Comparison of ENCODE assay signal across 8 cellular contexts in the genomic region with DNA sequence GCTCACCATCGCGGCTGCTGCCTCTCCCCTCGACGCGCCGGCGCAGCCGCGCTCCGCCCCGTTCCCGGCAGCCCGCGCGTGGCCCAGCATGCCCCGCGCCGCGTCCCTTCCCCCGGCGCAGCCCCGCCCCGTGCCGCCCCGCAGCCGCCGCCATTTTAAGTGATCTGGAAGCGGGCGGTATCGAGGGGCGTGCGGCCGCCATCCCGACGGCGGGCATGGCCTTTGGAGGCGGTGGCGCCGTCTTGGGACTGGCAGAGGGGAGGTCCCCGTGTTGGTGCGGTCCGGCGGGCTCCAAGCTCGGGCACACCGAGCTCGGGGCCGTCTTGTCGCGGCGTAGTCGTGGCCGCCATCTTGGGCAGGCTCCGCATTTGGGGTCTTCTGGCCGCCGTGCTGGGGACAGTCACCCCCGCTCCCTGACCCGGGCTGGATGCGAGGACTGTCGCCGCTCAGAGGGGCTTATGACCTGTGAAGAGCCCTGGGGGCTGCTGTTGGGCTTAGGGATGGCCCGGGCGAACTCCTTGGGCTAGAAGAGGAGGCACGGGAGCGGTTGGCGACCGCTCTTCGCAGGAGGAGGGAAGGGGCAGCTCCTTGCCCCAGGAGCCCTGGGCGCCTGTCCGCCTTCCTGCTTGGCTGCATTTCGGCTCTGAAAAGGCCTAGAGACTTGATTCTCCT. TPM values are rescaled to one million over a fixed set of nuclear protein-coding genes. Genes with fewer than 3 reads are reported as not detected.
DNase-seq lines count a peak whose midpoint lies in the region; ATAC-seq lines count a peak whose summit lies in the region.

A gene (minus strand): TSS at position 50 of the 672 bp plus-strand sequence. CDS start 41 bp downstream, at position 9.

- POLR2A ChIA-PET in activated CD4-positive, alpha-beta T cell treated with anti-CD3 and anti-CD28 coated beads, Interleukin-2, amount 10 ng/mL, durations not matched to agents 7 days and 5 days (lab: Charles Lee): no interaction called here

- H3K27ac Mint-ChIP-seq in activated CD4-positive, alpha-beta T cell treated with anti-CD3 and anti-CD28 coated beads, Interleukin-2, amount 10 ng/mL, durations not matched to agents 7 days and 5 days: peak within 1 kb of the TSS; percentile 99

- peak; percentile 41 for ATAC-seq in GM18873 (IDR thresholded peaks at IDR 0.05; ENCODE audit: low FRiP score, unreplicated experiment)
- peak; percentile 67 for ATAC-seq in HG03159 (IDR thresholded peaks at IDR 0.05; ENCODE audit: unreplicated experiment)
- ATAC-seq in left lobe of liver: peak; percentile 94

- CTCF ChIA-PET in activated CD4-positive, alpha-beta T cell treated with anti-CD3 and anti-CD28 coated beads, Interleukin-2, amount 10 ng/mL, durations not matched to agents 7 days and 5 days (lab: Charles Lee): interaction anchor here (0.8 kb wide), 2 partner anchors 37 to 91 kb away, joined by 3 read pairs; no protein-coding TSS in a partner anchor

- no peaks in the 10 kb centered on the region for H3K9me3 Mint-ChIP-seq in activated CD4-positive, alpha-beta T cell treated with anti-CD3 and anti-CD28 coated beads, Interleukin-2, amount 10 ng/mL, durations not matched to agents 7 days and 5 days

- peaks cover 29% of the 10 kb centered on the region for H3K4me1 Mint-ChIP-seq in activated CD4-positive, alpha-beta T cell treated with anti-CD3 and anti-CD28 coated beads, Interleukin-2, amount 10 ng/mL, durations not matched to agents 7 days and 5 days

- H3K27me3 Mint-ChIP-seq in activated CD4-positive, alpha-beta T cell treated with anti-CD3 and anti-CD28 coated beads, Interleukin-2, amount 10 ng/mL, durations not matched to agents 7 days and 5 days: no peaks in the 10 kb centered on the region

- peak; percentile 99 for DNase-seq in AG08396 (ENCODE audit: low spot score)
- peak; percentile 81 for DNase-seq in NCI-H460 (ENCODE audit: extremely low read depth, low read depth)
- peak; percentile 91 for DNase-seq in activated CD4-positive, alpha-beta T cell treated with anti-CD3 and anti-CD28 coated beads, Interleukin-2, amount 10 ng/mL, durations not matched to agents 7 days and 5 days
- peak; percentile 64 for DNase-seq in cortex of kidney (lab: John Stamatoyannopoulos, UW)
- DNase-seq in left lobe of liver (ENCODE audit: low spot score): peak; percentile 91
- DNase-seq in stimulated activated CD4-positive, alpha-beta T cell treated with anti-CD3 and anti-CD28 coated beads, Interleukin-2, amount 100 ng/mL, for 24 hours: peak; percentile 91

- peak within 1 kb of the TSS; percentile 95 for H3K4me3 Mint-ChIP-seq in activated CD4-positive, alpha-beta T cell treated with anti-CD3 and anti-CD28 coated beads, Interleukin-2, amount 10 ng/mL, durations not matched to agents 7 days and 5 days

- H3K36me3 Mint-ChIP-seq in activated CD4-positive, alpha-beta T cell treated with anti-CD3 and anti-CD28 coated beads, Interleukin-2, amount 10 ng/mL, durations not matched to agents 7 days and 5 days (ENCODE audit: low read depth): peaks cover 15% of the 10 kb centered on the region

RNA-seq across cellular contexts. Expression of the gene that starts here (rescaled TPM):
- 125 and 162 TPM in 2 replicates for total RNA-seq in NCI-H460 (2014; rRNA removed; shearing (Covaris generic))
- 5,990 and 17,031 TPM in 2 replicates for polyA plus RNA-seq in NCI-H460 (2014; cell fraction: nucleus; rRNA removed)
- total RNA-seq in activated CD4-positive, alpha-beta T cell treated with anti-CD3 and anti-CD28 coated beads, Interleukin-2, amount 10 ng/mL, durations not matched to agents 7 days and 5 days: 100 to 1,000 TPM; 224 to 249 TPM
- total RNA-seq in left lobe of liver: 117 TPM

Comparison
In these comparisons a context has a peak if more than half of its experiments do, and no peak if none do; other contexts are left out.
1. Peak in every context shown above with its lines: DNase-seq and ATAC-seq.
2. ATAC-seq: peak in every context shown above with its lines; median percentile 94 in left lobe of liver; 67 in HG03159; 41 in GM18873.